17 cellular contexts compared by ENCODE assay signal in genomic region chr17:63423963-63424362, GRCh38. TPM values are rescaled to one million over a fixed set of nuclear protein-coding genes. Genes with fewer than 3 reads are reported as not detected.
"Had no signal": no experiment of that assay in that cellular context is flagged by ENCODE, and none has a peak within 500 bp of the region (broad histone marks: within the 10 kb centered on the region; RNA-seq: fewer than 3 reads in every experiment).

No MANE protein-coding gene starts in this region.

- H3K36me3 Mint-ChIP-seq: activated CD4-positive, alpha-beta memory T cell treated with anti-CD3 and anti-CD28 coated beads for 36 hours had no signal

- H3K27me3 ChIP-seq: foreskin keratinocyte, neutrophil, right lobe of liver, testis had no signal

- H3K4me3 ChIP-seq: right lobe of liver, testis had no signal

- H3K36me3 ChIP-seq: right lobe of liver had no signal

- H3K27ac Mint-ChIP-seq: activated CD4-positive, alpha-beta memory T cell treated with anti-CD3 and anti-CD28 coated beads for 36 hours; activated naive CD8-positive, alpha-beta T cell treated with anti-CD3 and anti-CD28 coated beads for 36 hours had no signal

- DNase-seq: activated CD4-positive, alpha-beta memory T cell treated with anti-CD3 and anti-CD28 coated beads for 36 hours; activated CD4-positive, alpha-beta T cell treated with anti-CD3 and anti-CD28 coated beads for 4 hours; activated naive CD8-positive, alpha-beta T cell treated with anti-CD3 and anti-CD28 coated beads for 36 hours; amniotic stem cell; kidney glomerular epithelial cell; left ventricle myocardium superior; naive thymus-derived CD8-positive, alpha-beta T cell; right lobe of liver; small intestine; stimulated activated CD4-positive, alpha-beta T cell treated with anti-CD3 and anti-CD28 coated beads, Interleukin-15, amount 100 ng/mL, for 24 hours; stimulated activated CD4-positive, alpha-beta T cell treated with anti-CD3 and anti-CD28 coated beads, Interleukin-4, amount 100 ng/mL, for 1 hour; T-helper 2 cell had no signal

- H3K9me3 Mint-ChIP-seq: activated CD4-positive, alpha-beta memory T cell treated with anti-CD3 and anti-CD28 coated beads for 36 hours; activated naive CD8-positive, alpha-beta T cell treated with anti-CD3 and anti-CD28 coated beads for 36 hours; naive thymus-derived CD8-positive, alpha-beta T cell had no signal

- FAIRE-seq: small intestine, urothelium cell line had no signal

- H2AFZ ChIP-seq: parathyroid adenoma had no signal

- H3K27ac ChIP-seq: foreskin keratinocyte, neutrophil, parathyroid adenoma, right lobe of liver, testis had no signal

- H3K9me3 ChIP-seq: neutrophil, right lobe of liver, testis had no signal

- H3K27me3 Mint-ChIP-seq: activated CD4-positive, alpha-beta memory T cell treated with anti-CD3 and anti-CD28 coated beads for 36 hours; activated naive CD8-positive, alpha-beta T cell treated with anti-CD3 and anti-CD28 coated beads for 36 hours; naive thymus-derived CD8-positive, alpha-beta T cell had no signal

- H3K4me3 Mint-ChIP-seq: activated CD4-positive, alpha-beta memory T cell treated with anti-CD3 and anti-CD28 coated beads for 36 hours; activated naive CD8-positive, alpha-beta T cell treated with anti-CD3 and anti-CD28 coated beads for 36 hours; naive thymus-derived CD8-positive, alpha-beta T cell had no signal

- ATAC-seq: left ventricle myocardium superior; naive thymus-derived CD8-positive, alpha-beta T cell had no signal

- H3K79me2 ChIP-seq: parathyroid adenoma had no signal

- H3K4me1 ChIP-seq: foreskin keratinocyte, parathyroid adenoma, right lobe of liver, testis had no signal

- H3K9ac ChIP-seq: parathyroid adenoma had no signal

RNA-seq across cellular contexts. Expression of gene ACE, which starts 52.9 kb away (rescaled TPM):
- total RNA-seq: activated naive CD8-positive, alpha-beta T cell treated with anti-CD3 and anti-CD28 coated beads for 36 hours had no signal
